ENCODE assay signal across 22 cellular contexts in the genomic region with DNA sequence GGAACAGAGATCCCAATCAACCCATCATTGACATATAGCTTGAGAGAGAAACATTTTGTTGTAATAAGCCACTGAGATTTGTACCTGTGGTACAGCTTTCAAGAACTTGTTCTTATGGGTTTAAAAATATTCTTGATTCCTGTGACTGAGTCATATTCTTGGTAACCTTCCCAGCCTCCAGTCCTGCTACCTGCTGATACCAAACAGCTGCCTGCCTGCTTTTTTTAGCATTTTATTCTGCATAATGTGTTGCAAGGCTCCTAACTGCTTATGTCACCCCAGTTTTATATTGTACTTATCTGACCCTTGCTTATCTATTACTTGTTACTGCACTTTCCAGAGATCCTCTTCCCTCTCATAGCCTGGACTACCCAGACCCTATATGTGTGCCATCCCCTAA.
DNase-seq lines count a peak whose midpoint lies in the region; ATAC-seq and TF ChIP-seq lines count a peak whose summit lies in the region.
"Had no signal": no experiment of that assay in that cellular context is flagged by ENCODE, and none has a peak within 500 bp of the region (broad histone marks: within the 10 kb centered on the region; RNA-seq: fewer than 3 reads in every experiment).

No MANE protein-coding gene starts in this region.

- peaks cover 49% of the 10 kb centered on the region; the same call in 1 of the 2 replicates for H3K79me2 ChIP-seq in OCI-LY1 (ENCODE audit: insufficient read depth, low read length)
- H3K79me2 ChIP-seq: parathyroid adenoma had no signal

- intact Hi-C loops in heart right ventricle (cut with DNase I) = no loop called here

- ATAC-seq in heart right ventricle = peak; percentile 52 to 97 (median 90)

- peak overlapping the region; percentile 17; the same call in 1 of the 2 replicates for H3K9ac ChIP-seq in OCI-LY1 (ENCODE audit: low read length)
- H3K9ac ChIP-seq: parathyroid adenoma had no signal

- H3K4me1 ChIP-seq in OCI-LY1 (ENCODE audit: insufficient read depth, low read length, severe bottlenecking) = peaks cover 88% of the 10 kb centered on the region
- H3K4me1 ChIP-seq in heart right ventricle = peaks cover 0 to 24% (median 0%) of the 10 kb centered on the region in 9 donors
- H3K4me1 ChIP-seq: parathyroid adenoma had no signal

- H3K4me2 ChIP-seq in OCI-LY1 (ENCODE audit: low read length) = peak overlapping the region; percentile 54

- H3K9me2 ChIP-seq in OCI-LY1 (ENCODE audit: low read depth, low read length) = no peaks in the 10 kb centered on the region

- peak overlapping the region; percentile 90 for H3K27ac ChIP-seq in OCI-LY1 (ENCODE audit: low read depth, low read length, poor library complexity, severe bottlenecking)
- H3K27ac ChIP-seq in heart right ventricle = peak overlapping the region in 7 of 10 donors; percentile 22 to 70 (median 58)
- no peak overlapping the region for H3K27ac ChIP-seq in brain microvascular endothelial cell
- H3K27ac ChIP-seq: parathyroid adenoma had no signal

- peaks cover 6% of the 10 kb centered on the region; the same call in 1 of the 2 replicates for H3K36me3 ChIP-seq in OCI-LY1 (ENCODE audit: insufficient read depth, low read length)
- no peaks in the 10 kb centered on the region for H3K36me3 ChIP-seq in heart right ventricle
- no peaks in the 10 kb centered on the region for H3K36me3 ChIP-seq in brain microvascular endothelial cell (replicated peaks)

- H3K4me3 ChIP-seq in OCI-LY1 (ENCODE audit: low read depth, low read length, poor library complexity, severe bottlenecking) (peak overlapping the region; percentile 62), astrocyte of the spinal cord (ENCODE audit: low read depth, low read length) (no peak overlapping the region), heart right ventricle (no peak overlapping the region), brain microvascular endothelial cell (ENCODE audit: low read depth, low read length) (no peak overlapping the region)
- H3K4me3 ChIP-seq: dorsolateral prefrontal cortex, lung had no signal

- DNase-seq in astrocyte of the spinal cord (ENCODE audit: low read depth, low spot score) (peak; percentile 72), heart right ventricle (peak in 1 of 2 donors; percentile 38), renal cortical epithelial cell (ENCODE audit: low read depth) (peak; percentile 3), brain microvascular endothelial cell (no peak), activated gamma-delta T cell (lab: John Stamatoyannopoulos, UW) (no peak), DMS153 treated with DMSO at 0.1 percent for 48 hours (lab: John Stamatoyannopoulos, UW; ENCODE audit: unreplicated experiment) (no peak)
- DNase-seq: activated CD4-positive, alpha-beta memory T cell treated with anti-CD3 and anti-CD28 coated beads, Interleukin-2, amount 10 ng/mL, durations not matched to agents 7 days and 5 days; activated naive CD8-positive, alpha-beta T cell treated with anti-CD3 and anti-CD28 coated beads for 36 hours; foreskin fibroblast; HFFc6; islet precursor cell; NCI-H1092; NCI-H2029; NCI-H345; NCI-H774; nephron progenitor cell; SHP77; stimulated activated CD8-positive, alpha-beta memory T cell treated with anti-CD3 and anti-CD28 coated beads, Interleukin-4, amount 100 ng/mL, for 48 hours had no signal

- no peaks in the 10 kb centered on the region for H4K20me1 ChIP-seq in OCI-LY1 (ENCODE audit: insufficient read depth, low read length)

- H3K9me3 ChIP-seq in OCI-LY1 (ENCODE audit: low read length) = 0 out of 2 replicates have a peak, but pooled peaks cover 3% of the 10 kb centered on the region
- H3K9me3 ChIP-seq in heart right ventricle = no peaks in the 10 kb centered on the region

- H3K27me3 ChIP-seq in OCI-LY1 (ENCODE audit: insufficient read depth, low read length) (no peaks in the 10 kb centered on the region), heart right ventricle (no peaks in the 10 kb centered on the region), brain microvascular endothelial cell (replicated peaks) (no peaks in the 10 kb centered on the region)
- H3K27me3 ChIP-seq: dorsolateral prefrontal cortex had no signal

- TF ChIP-seq CTCF in OCI-LY1 (IDR thresholded peaks at IDR 0.05; ENCODE audit: low read length) (no peak), astrocyte of the spinal cord (IDR thresholded peaks at IDR 0.05; ENCODE audit: low read depth, low read length) (no peak), heart right ventricle (IDR thresholded peaks at IDR 0.05) (no peak), brain microvascular endothelial cell (IDR thresholded peaks at IDR 0.05; ENCODE audit: low read depth, low read length, missing control alignments) (no peak)

- in situ Hi-C loops in astrocyte of the spinal cord (cut with HindIII; ENCODE audit: low sequenced_read_pairs) = no loop called here
- in situ Hi-C loops in brain microvascular endothelial cell (cut with HindIII; ENCODE audit: low pct_ligation_motif_present, low sequenced_read_pairs) = no loop called here

- H3F3A ChIP-seq in OCI-LY1 (ENCODE audit: insufficient read depth, low read length) = 0 out of 2 replicates have a peak, but pooled peaks cover 3% of the 10 kb centered on the region

- H2AFZ ChIP-seq in OCI-LY1 (ENCODE audit: low read length) = no peak overlapping the region
- H2AFZ ChIP-seq: parathyroid adenoma had no signal

Comparison
In these comparisons a context has a peak if more than half of its experiments do, and no peak if none do; other contexts are left out.
1. DNase-seq: peak in astrocyte of the spinal cord (single experiment) and renal cortical epithelial cell (single experiment); none in brain microvascular endothelial cell (single experiment), activated gamma-delta T cell (single experiment) and DMS153 treated with DMSO at 0.1 percent for 48 hours (single experiment).